7 cellular contexts compared by ENCODE assay signal in genomic region chr2:139230881-139231280, GRCh38.
"Had no signal": no experiment of that assay in that cellular context is flagged by ENCODE, and none has a peak within 500 bp of the region (broad histone marks: within the 10 kb centered on the region; RNA-seq: fewer than 3 reads in every experiment).

No MANE protein-coding gene starts in this region.

- FAIRE-seq: G401.6, GM12891, GM12892, GM18507, GM19239 had no signal

- DNase-seq: GDM1, GF-D8 had no signal
